ENCODE assay signal across 27 cellular contexts in the genomic region with DNA sequence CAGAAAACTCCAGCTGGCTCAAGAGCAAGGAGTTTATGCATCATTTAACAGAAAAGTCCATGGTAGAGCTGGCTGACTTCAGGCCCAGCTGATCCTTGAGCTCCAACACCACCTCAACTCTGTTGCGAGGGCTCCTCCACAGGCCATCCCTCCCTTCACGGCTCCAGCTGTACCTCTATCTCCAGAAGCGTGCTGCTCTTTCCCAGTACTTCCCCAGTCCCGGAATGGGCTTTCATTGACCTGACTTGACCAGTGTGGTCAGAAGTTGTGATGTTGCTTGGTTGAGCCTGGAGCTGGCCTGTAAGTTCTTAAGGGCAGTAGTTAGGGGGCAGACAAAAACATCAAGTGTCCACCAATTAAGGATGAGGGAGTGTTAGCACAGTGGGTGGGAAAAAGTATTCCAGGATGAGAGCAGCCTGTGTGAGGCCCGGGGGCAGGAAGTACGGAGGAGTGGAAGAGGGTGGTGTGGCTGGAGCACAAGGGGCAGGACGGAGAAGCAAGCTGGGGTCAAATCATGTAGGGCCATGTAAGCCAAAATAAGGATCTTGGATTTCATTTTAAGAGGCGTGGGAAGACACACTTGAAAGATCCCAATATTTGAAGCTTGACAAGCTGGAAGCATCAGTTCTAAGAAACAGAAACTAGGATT. TPM values are rescaled to one million over a fixed set of nuclear protein-coding genes. Genes with fewer than 3 reads are reported as not detected.
"Had no signal": no experiment of that assay in that cellular context is flagged by ENCODE, and none has a peak within 500 bp of the region (broad histone marks: within the 10 kb centered on the region; RNA-seq: fewer than 3 reads in every experiment).

No MANE protein-coding gene starts in this region.

- H3K36me3 Mint-ChIP-seq: activated naive CD8-positive, alpha-beta T cell had no signal

- H3K27me3 ChIP-seq: adrenal gland, ascending aorta, brain microvascular endothelial cell, left lung, pancreas, right atrium auricular region had no signal

- DNase-seq: activated CD4-positive, alpha-beta T cell treated with anti-CD3 and anti-CD28 coated beads, Interleukin-2, amount 50 U/mL, for 1 hour; activated CD4-positive, CD25-positive, alpha-beta regulatory T cell treated with anti-CD3 and anti-CD28 coated beads, Interleukin-2, amount 50 U/mL, for 72 hours; activated naive CD4-positive, alpha-beta T cell; activated T-cell treated with anti-CD3 and anti-CD28 coated beads, Interleukin-2, amount 50 U/mL, for 1 hour; adrenal gland; brain microvascular endothelial cell; caudate nucleus; effector memory CD4-positive, alpha-beta T cell; foreskin melanocyte; hypothalamus; left lung; naive thymus-derived CD8-positive, alpha-beta T cell; pancreas; psoas muscle; stimulated activated CD4-positive, alpha-beta T cell treated with anti-CD3 and anti-CD28 coated beads, Interleukin-4, amount 100 ng/mL, for 24 hours; stimulated activated naive CD4-positive, alpha-beta T cell treated with Interleukin-2 at 50 U/mL for 16 hours; T-helper 2 cell had no signal

- H3K4me1 ChIP-seq: adrenal gland, ascending aorta, pancreas had no signal

- ATAC-seq: esophagus mucosa; left lung; naive thymus-derived CD8-positive, alpha-beta T cell; pancreas; psoas muscle had no signal

- H3K27me3 Mint-ChIP-seq: activated naive CD8-positive, alpha-beta T cell; type B pancreatic cell had no signal

- FAIRE-seq: endothelial cell of umbilical vein, pancreas had no signal

- H3K9me3 Mint-ChIP-seq: activated T-helper 2 cell treated with anti-CD3 and anti-CD28 coated beads, Interferon-gamma antibody, Interleukin-2, Interleukin-4, amounts not matched to agents 10 μg/mL and 5 μg/mL and 100 μg/mL, durations not matched to agents 14 hours and 24 hours and 36 hours; naive thymus-derived CD8-positive, alpha-beta T cell; type B pancreatic cell had no signal

- H3K27ac Mint-ChIP-seq: activated naive CD8-positive, alpha-beta T cell; activated T-helper 2 cell treated with anti-CD3 and anti-CD28 coated beads, Interferon-gamma antibody, Interleukin-2, Interleukin-4, amounts not matched to agents 10 μg/mL and 5 μg/mL and 100 μg/mL, durations not matched to agents 14 hours and 24 hours and 36 hours had no signal

- H3K4me3 ChIP-seq: adrenal gland, ascending aorta, left lung, lung, pancreas, psoas muscle, right atrium auricular region, thoracic aorta had no signal

- H3K4me3 Mint-ChIP-seq: activated naive CD8-positive, alpha-beta T cell; naive thymus-derived CD8-positive, alpha-beta T cell; type B pancreatic cell had no signal

- H3K9me3 ChIP-seq: adrenal gland, ascending aorta, left lung, pancreas, psoas muscle, right atrium auricular region, thoracic aorta had no signal

- H3K27ac ChIP-seq: adrenal gland, ascending aorta, brain microvascular endothelial cell, left lung, pancreas, psoas muscle, right atrium auricular region, thoracic aorta, VCaP had no signal

RNA-seq across cellular contexts. Expression of a gene that starts 24.0 kb away (rescaled TPM):
- total RNA-seq: ascending aorta, thoracic aorta had no signal
